Comparison of ENCODE assay signal across 35 cellular contexts in the genomic region with DNA sequence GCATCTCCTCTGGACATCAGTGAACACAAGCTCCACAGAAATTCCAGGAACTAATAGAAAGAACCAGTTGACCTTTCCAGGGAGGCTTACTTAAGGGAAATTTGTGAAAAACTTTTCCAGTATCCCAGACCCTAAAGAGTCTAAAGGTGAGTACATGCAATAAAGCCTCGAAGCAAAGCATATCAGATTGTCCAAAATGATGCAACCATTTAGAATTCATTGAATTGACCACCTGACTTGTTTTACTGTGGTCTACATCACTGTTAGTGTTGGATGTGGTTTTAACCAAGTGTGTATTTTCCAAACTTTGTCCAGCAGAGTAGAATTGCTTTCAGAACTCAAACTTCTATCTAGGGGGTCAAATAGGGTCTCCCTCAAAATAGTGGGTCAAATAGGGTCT.
"Had no signal": no experiment of that assay in that cellular context is flagged by ENCODE, and none has a peak within 500 bp of the region (broad histone marks: within the 10 kb centered on the region; RNA-seq: fewer than 3 reads in every experiment).

No MANE protein-coding gene starts in this region.

- H3K9ac ChIP-seq: KMS-11 had no signal

- DNase-seq: Karpas-422, Kasumi-1, MG63, MM.1S, MV-4-11, NCI-H1048, NCI-H1092, NCI-H1092 treated with DMSO at 0.1 percent for 48 hours, NCI-H1105, NCI-H1105 treated with DMSO at 0.1 percent for 48 hours, NCI-H1417, NCI-H1417 treated with DMSO at 0.1 percent for 48 hours, NCI-H1436, NCI-H1436 treated with DMSO at 0.1 percent for 48 hours, NCI-H146, NCI-H1694, NCI-H1694 treated with DMSO at 0.1 percent for 48 hours, NCI-H187, NCI-H187 treated with DMSO at 0.1 percent for 48 hours, NCI-H1930, NCI-H2029, NCI-H2029 treated with DMSO at 0.1 percent for 48 hours, NCI-H2081, NCI-H2081 treated with DMSO at 0.1 percent for 48 hours, NCI-H2107, NCI-H2171, NCI-H2171 treated with DMSO at 0.1 percent for 48 hours, NCI-H2227 treated with DMSO at 0.1 percent for 48 hours, NCI-H226, NCI-H345, NCI-H446, NCI-H446 treated with DMSO at 0.1 percent for 48 hours, NCI-H510A, NCI-H510A treated with DMSO at 0.1 percent for 48 hours had no signal

- H3K4me3 ChIP-seq: MG63 had no signal

- H3K4me2 ChIP-seq: KMS-11 had no signal

- H3K36me3 ChIP-seq: MG63 had no signal

- H3K27me3 ChIP-seq: MG63 had no signal

- H3K27ac ChIP-seq: KMS-11 had no signal

- H3K9me3 ChIP-seq: MG63 had no signal
